In the genomic region with DNA sequence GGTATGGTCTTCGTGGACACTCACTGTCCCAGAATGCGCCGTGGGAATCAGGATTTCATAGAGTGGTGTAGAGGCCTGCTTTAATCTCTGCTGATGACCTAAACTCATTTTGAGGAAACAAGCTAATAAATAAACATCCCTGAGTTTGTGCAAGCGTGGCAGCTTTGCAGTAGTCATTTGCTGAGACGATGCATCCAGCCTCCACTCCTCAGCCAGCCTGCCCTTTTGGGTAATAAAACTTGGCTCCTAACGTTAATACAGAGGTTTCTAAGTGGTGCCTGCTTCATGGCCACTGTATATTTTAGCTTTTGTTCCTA, we compare ENCODE assay signal across 1 cellular context.
TF ChIP-seq lines count a peak whose summit lies in the region.

No MANE protein-coding gene starts in this region.

TF ChIP-seq in GM23338, 12 proteins besides CTCF, POLR2A, EP300 and RAD21 (continued from another document):
- TF ChIP-seq, protein P1, sequence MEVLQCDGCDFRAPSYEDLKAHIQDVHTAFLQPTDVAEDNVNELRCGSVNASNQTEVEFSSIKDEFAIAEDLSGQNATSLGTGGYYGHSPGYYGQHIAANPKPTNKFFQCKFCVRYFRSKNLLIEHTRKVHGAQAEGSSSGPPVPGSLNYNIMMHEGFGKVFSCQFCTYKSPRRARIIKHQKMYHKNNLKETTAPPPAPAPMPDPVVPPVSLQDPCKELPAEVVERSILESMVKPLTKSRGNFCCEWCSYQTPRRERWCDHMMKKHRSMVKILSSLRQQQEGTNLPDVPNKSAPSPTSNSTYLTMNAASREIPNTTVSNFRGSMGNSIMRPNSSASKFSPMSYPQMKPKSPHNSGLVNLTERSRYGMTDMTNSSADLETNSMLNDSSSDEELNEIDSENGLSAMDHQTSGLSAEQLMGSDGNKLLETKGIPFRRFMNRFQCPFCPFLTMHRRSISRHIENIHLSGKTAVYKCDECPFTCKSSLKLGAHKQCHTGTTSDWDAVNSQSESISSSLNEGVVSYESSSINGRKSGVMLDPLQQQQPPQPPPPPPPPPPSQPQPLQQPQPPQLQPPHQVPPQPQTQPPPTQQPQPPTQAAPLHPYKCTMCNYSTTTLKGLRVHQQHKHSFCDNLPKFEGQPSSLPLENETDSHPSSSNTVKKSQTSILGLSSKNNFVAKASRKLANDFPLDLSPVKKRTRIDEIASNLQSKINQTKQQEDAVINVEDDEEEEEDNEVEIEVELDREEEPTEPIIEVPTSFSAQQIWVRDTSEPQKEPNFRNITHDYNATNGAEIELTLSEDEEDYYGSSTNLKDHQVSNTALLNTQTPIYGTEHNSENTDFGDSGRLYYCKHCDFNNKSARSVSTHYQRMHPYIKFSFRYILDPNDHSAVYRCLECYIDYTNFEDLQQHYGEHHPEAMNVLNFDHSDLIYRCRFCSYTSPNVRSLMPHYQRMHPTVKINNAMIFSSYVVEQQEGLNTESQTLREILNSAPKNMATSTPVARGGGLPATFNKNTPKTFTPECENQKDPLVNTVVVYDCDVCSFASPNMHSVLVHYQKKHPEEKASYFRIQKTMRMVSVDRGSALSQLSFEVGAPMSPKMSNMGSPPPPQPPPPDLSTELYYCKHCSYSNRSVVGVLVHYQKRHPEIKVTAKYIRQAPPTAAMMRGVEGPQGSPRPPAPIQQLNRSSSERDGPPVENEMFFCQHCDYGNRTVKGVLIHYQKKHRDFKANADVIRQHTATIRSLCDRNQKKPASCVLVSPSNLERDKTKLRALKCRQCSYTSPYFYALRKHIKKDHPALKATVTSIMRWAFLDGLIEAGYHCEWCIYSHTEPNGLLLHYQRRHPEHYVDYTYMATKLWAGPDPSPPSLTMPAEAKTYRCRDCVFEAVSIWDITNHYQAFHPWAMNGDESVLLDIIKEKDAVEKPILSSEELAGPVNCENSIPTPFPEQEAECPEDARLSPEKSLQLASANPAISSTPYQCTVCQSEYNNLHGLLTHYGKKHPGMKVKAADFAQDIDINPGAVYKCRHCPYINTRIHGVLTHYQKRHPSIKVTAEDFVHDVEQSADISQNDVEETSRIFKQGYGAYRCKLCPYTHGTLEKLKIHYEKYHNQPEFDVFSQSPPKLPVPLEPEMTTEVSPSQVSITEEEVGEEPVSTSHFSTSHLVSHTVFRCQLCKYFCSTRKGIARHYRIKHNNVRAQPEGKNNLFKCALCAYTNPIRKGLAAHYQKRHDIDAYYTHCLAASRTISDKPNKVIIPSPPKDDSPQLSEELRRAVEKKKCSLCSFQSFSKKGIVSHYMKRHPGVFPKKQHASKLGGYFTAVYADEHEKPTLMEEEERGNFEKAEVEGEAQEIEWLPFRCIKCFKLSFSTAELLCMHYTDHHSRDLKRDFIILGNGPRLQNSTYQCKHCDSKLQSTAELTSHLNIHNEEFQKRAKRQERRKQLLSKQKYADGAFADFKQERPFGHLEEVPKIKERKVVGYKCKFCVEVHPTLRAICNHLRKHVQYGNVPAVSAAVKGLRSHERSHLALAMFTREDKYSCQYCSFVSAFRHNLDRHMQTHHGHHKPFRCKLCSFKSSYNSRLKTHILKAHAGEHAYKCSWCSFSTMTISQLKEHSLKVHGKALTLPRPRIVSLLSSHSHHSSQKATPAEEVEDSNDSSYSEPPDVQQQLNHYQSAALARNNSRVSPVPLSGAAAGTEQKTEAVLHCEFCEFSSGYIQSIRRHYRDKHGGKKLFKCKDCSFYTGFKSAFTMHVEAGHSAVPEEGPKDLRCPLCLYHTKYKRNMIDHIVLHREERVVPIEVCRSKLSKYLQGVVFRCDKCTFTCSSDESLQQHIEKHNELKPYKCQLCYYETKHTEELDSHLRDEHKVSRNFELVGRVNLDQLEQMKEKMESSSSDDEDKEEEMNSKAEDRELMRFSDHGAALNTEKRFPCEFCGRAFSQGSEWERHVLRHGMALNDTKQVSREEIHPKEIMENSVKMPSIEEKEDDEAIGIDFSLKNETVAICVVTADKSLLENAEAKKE (CRISPR knock-in tag; IDR thresholded peaks at IDR 0.05), result no peak
- no peak for TF ChIP-seq ZNF114 (CRISPR knock-in tag; IDR thresholded peaks at IDR 0.05)
- TF ChIP-seq, protein P2, sequence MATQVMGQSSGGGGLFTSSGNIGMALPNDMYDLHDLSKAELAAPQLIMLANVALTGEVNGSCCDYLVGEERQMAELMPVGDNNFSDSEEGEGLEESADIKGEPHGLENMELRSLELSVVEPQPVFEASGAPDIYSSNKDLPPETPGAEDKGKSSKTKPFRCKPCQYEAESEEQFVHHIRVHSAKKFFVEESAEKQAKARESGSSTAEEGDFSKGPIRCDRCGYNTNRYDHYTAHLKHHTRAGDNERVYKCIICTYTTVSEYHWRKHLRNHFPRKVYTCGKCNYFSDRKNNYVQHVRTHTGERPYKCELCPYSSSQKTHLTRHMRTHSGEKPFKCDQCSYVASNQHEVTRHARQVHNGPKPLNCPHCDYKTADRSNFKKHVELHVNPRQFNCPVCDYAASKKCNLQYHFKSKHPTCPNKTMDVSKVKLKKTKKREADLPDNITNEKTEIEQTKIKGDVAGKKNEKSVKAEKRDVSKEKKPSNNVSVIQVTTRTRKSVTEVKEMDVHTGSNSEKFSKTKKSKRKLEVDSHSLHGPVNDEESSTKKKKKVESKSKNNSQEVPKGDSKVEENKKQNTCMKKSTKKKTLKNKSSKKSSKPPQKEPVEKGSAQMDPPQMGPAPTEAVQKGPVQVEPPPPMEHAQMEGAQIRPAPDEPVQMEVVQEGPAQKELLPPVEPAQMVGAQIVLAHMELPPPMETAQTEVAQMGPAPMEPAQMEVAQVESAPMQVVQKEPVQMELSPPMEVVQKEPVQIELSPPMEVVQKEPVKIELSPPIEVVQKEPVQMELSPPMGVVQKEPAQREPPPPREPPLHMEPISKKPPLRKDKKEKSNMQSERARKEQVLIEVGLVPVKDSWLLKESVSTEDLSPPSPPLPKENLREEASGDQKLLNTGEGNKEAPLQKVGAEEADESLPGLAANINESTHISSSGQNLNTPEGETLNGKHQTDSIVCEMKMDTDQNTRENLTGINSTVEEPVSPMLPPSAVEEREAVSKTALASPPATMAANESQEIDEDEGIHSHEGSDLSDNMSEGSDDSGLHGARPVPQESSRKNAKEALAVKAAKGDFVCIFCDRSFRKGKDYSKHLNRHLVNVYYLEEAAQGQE (IDR thresholded peaks at IDR 0.05; ENCODE audit: unreplicated experiment), result no peak
- TF ChIP-seq ZNF331 (CRISPR knock-in tag; IDR thresholded peaks at IDR 0.05; ENCODE audit: low read depth), result no peak
